In the genomic region with DNA sequence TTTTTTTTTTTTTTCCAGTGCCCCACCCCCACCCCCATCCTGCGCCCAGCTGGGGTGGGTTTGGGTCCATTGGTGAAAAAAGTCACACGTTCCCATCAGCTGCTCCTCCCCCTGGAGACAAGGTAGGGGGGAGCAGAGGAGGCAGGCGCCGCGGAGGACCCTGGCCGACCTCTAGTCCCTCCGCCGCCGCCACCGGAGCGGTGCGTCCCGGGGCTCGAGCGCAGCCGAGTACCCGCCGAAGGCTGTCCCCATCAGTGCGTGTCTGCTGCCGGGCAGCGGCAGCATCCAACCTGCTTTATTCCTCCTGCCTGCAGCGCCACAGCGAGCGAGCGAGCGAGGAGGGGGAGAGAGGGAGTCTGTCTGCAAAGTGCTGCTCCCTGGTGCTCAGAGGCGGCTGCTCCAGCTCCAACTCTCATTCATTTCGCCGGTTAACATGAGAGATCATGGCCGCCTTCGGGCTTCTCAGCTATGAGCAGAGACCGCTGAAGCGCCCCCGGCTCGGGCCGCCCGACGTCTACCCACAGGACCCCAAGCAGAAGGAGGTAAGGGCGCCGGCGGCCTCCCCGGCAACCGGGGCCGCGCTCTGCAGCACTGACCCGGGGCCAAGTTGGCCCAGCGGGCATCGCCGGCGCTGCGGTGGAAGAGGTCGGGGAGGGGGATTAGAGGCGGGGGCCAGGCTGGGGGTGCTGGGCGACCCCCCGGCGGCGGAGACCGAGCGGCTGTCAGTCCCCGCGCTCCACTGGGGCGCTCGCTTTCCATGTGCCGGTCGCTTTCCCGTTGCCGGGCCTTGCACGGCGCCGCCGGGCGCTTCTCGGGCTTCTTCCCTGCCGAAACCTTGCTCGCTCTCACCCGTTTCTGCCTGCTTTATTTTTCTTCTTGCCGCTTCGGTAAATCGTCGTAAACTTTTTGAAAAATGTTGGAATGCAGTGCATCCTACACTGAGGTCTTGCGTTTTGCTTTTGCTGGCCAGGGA, we compare ENCODE assay signal across 8 cellular contexts. TPM values are rescaled to one million over a fixed set of nuclear protein-coding genes. Genes with fewer than 3 reads are reported as not detected.
DNase-seq lines count a peak whose midpoint lies in the region; ATAC-seq and TF ChIP-seq lines count a peak whose summit lies in the region.

No MANE protein-coding gene starts in this region.

- no peaks in the 10 kb centered on the region for H3K36me3 ChIP-seq in endodermal cell (ENCODE audit: control insufficient read depth, insufficient read depth, low read length)

- H3K27ac ChIP-seq in endodermal cell (ENCODE audit: low read depth, low read length) = peak overlapping the region; percentile 60

- peak overlapping the region; percentile 81 for H3K4me3 Mint-ChIP-seq in activated CD8-positive, alpha-beta memory T cell treated with anti-CD3 and anti-CD28 coated beads, Interleukin-2, amount 10 ng/mL, durations not matched to agents 7 days and 5 days
- peak overlapping the region; percentile 79 for H3K4me3 Mint-ChIP-seq in endodermal cell

- peak overlapping the region; percentile 47 for H3K9ac ChIP-seq in endodermal cell (ENCODE audit: extremely low read depth, low read length, poor library complexity, severe bottlenecking)

- CTCF ChIA-PET in activated CD8-positive, alpha-beta memory T cell treated with anti-CD3 and anti-CD28 coated beads, Interleukin-2, amount 10 ng/mL, durations not matched to agents 7 days and 5 days (lab: Charles Lee) = interaction anchor here (0.7 to 4.1 kb wide), 18 partner anchors 8 to 365 kb away, joined by 3 to 37 read pairs (median 4); no protein-coding TSS in a partner anchor

- peak overlapping the region; percentile 91 for H3K4me3 ChIP-seq in endodermal cell (ENCODE audit: low read length)

- peaks cover 7% of the 10 kb centered on the region for H3K4me1 ChIP-seq in endodermal cell (ENCODE audit: control insufficient read depth, insufficient read depth, low read length)

- 0% methylated on average over 31 to 81 of the region's 81 CpGs for WGBS in endodermal cell (ENCODE audit: insufficient coverage in 1 of 2, insufficient read length in 1 of 2), 2 experiments

- H3K9me3 ChIP-seq in endodermal cell (ENCODE audit: control insufficient read depth, low read length) = no peaks in the 10 kb centered on the region

- DNase-seq in Ammon's horn (ENCODE audit: low spot score) = peak; percentile 89
- peak; percentile 47 for DNase-seq in GM19240 (ENCODE audit: insufficient read length, low spot score)
- DNase-seq in NCI-H524 treated with DMSO at 0.1 percent for 48 hours (lab: John Stamatoyannopoulos, UW) = peak; percentile 59
- DNase-seq in activated CD8-positive, alpha-beta memory T cell treated with anti-CD3 and anti-CD28 coated beads, Interleukin-2, amount 10 ng/mL, durations not matched to agents 7 days and 5 days = peak; percentile 83
- DNase-seq in endodermal cell = peak; percentile 94
- peak; percentile 89 for DNase-seq in mesenteric fat pad (ENCODE audit: low spot score)
- DNase-seq in stimulated activated CD8-positive, alpha-beta memory T cell treated with anti-CD3 and anti-CD28 coated beads, Interleukin-12 subunit alpha, Interleukin-12 subunit beta, amount 100 ng/mL, for 4 hours (ENCODE audit: low read depth) = peak; percentile 43

- H3K27me3 Mint-ChIP-seq in activated CD8-positive, alpha-beta memory T cell treated with anti-CD3 and anti-CD28 coated beads, Interleukin-2, amount 10 ng/mL, durations not matched to agents 7 days and 5 days = peaks cover 59% of the 10 kb centered on the region
- peaks cover 17% of the 10 kb centered on the region for H3K27me3 Mint-ChIP-seq in endodermal cell (ENCODE audit: insufficient read depth)

- no peaks in the 10 kb centered on the region for H3K9me3 Mint-ChIP-seq in activated CD8-positive, alpha-beta memory T cell treated with anti-CD3 and anti-CD28 coated beads, Interleukin-2, amount 10 ng/mL, durations not matched to agents 7 days and 5 days (ENCODE audit: low read depth)
- no peaks in the 10 kb centered on the region for H3K9me3 Mint-ChIP-seq in endodermal cell

- H3K27ac Mint-ChIP-seq in activated CD8-positive, alpha-beta memory T cell treated with anti-CD3 and anti-CD28 coated beads, Interleukin-2, amount 10 ng/mL, durations not matched to agents 7 days and 5 days = peak overlapping the region; percentile 57
- peak overlapping the region; percentile 82 for H3K27ac Mint-ChIP-seq in endodermal cell

- no peaks in the 10 kb centered on the region for H3K36me3 Mint-ChIP-seq in activated CD8-positive, alpha-beta memory T cell treated with anti-CD3 and anti-CD28 coated beads, Interleukin-2, amount 10 ng/mL, durations not matched to agents 7 days and 5 days
- H3K36me3 Mint-ChIP-seq in endodermal cell (ENCODE audit: low read depth) = no peaks in the 10 kb centered on the region

- peak; percentile 64 for TF ChIP-seq CTCF in endodermal cell (conservative IDR thresholded peaks at IDR 0.05)

- peak; percentile 75 for ATAC-seq in HG03457 (IDR thresholded peaks at IDR 0.05; ENCODE audit: unreplicated experiment)
- ATAC-seq in activated CD8-positive, alpha-beta memory T cell treated with anti-CD3 and anti-CD28 coated beads, Interleukin-2, amount 10 ng/mL, durations not matched to agents 7 days and 5 days = peak; percentile 82

- H3K4me1 Mint-ChIP-seq in activated CD8-positive, alpha-beta memory T cell treated with anti-CD3 and anti-CD28 coated beads, Interleukin-2, amount 10 ng/mL, durations not matched to agents 7 days and 5 days = peaks cover 12% of the 10 kb centered on the region
- H3K4me1 Mint-ChIP-seq in endodermal cell = peaks cover 31% of the 10 kb centered on the region

- peaks cover 5% of the 10 kb centered on the region for H3K27me3 ChIP-seq in endodermal cell (ENCODE audit: control insufficient read depth, insufficient read depth, low read length, poor library complexity, severe bottlenecking)

RNA-seq across cellular contexts. Expression of gene MED12L, which starts 1.3 kb away (rescaled TPM):
- total RNA-seq in activated CD8-positive, alpha-beta memory T cell treated with anti-CD3 and anti-CD28 coated beads, Interleukin-2, amount 10 ng/mL, durations not matched to agents 7 days and 5 days = 1 to 10 TPM; 2.2 to 3.2 TPM
- 10 to 100 TPM; 15.5 to 28.9 TPM for total RNA-seq in endodermal cell
- polyA plus RNA-seq in endodermal cell (2013, experiment 1 of 2) = 5.7 TPM
- polyA plus RNA-seq in endodermal cell (2013, experiment 2 of 2) = 8.1 TPM
- 0.48 TPM for total RNA-seq in mesenteric fat pad

Comparison
In these comparisons a context has a peak if more than half of its experiments do, and no peak if none do; other contexts are left out.
1. Peak in every context shown above with its lines: DNase-seq, ATAC-seq, H3K4me3 ChIP-seq and H3K27ac ChIP-seq.
2. DNase-seq: peak in every context shown above with its lines; median percentile 94 in endodermal cell; 89 in Ammon's horn; 89 in mesenteric fat pad; 83 in activated CD8-positive, alpha-beta memory T cell treated with anti-CD3 and anti-CD28 coated beads, Interleukin-2, amount 10 ng/mL, durations not matched to agents 7 days and 5 days; 59 in NCI-H524 treated with DMSO at 0.1 percent for 48 hours; 47 in GM19240; 43 in stimulated activated CD8-positive, alpha-beta memory T cell treated with anti-CD3 and anti-CD28 coated beads, Interleukin-12 subunit alpha, Interleukin-12 subunit beta, amount 100 ng/mL, for 4 hours.